Comparison of ENCODE assay signal across 23 cellular contexts in the genomic region with DNA sequence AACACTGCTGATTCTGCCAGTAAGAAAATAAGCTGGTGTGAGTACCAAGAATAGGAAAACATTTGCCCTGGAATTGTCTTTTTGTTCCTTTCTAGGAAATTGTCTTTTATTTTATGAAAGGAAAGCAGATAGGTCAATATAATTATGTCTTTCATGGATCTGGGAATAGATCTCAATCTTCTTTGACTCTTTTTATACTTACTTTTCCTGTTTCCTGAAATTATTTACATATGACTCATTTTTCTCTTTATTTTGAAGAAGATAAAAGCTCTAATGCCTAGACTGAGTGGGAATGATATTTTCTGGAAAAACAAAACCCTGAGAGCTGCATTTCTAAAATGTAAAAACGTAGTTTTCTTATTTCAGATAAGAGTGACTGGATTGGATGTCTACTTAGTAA.
"Had no signal": no experiment of that assay in that cellular context is flagged by ENCODE, and none has a peak within 500 bp of the region (broad histone marks: within the 10 kb centered on the region; RNA-seq: fewer than 3 reads in every experiment).

No MANE protein-coding gene starts in this region.

- DNase-seq: activated CD4-positive, alpha-beta T cell treated with anti-CD3 and anti-CD28 coated beads, Interleukin-2, amount 10 ng/mL, durations not matched to agents 24 days and 14 days; activated CD8-positive, alpha-beta T cell treated with anti-CD3 and anti-CD28 coated beads for 36 hours; activated naive CD4-positive, alpha-beta T cell treated with anti-CD3 and anti-CD28 coated beads for 36 hours; activated T-cell treated with anti-CD3 and anti-CD28 coated beads, Interleukin-2, amount 50 U/mL, for 1 hour; anterior cingulate cortex; cortex of kidney; effector memory CD4-positive, alpha-beta T cell; glutamatergic neuron; hippocampal formation; islet precursor cell; left colon; lower lobe of right lung; stimulated activated CD4-positive, alpha-beta T cell treated with anti-CD3 and anti-CD28 coated beads, Interleukin-12 subunit alpha, Interleukin-12 subunit beta, amount 100 ng/mL, for 4 hours; stimulated activated CD4-positive, alpha-beta T cell treated with anti-CD3 and anti-CD28 coated beads, Interleukin-1b, Interleukin-23, amount 100 ng/mL, for 48 hours; stimulated activated CD8-positive, alpha-beta memory T cell treated with anti-CD3 and anti-CD28 coated beads, Interleukin-4, amount 100 ng/mL, for 48 hours; stimulated activated naive CD4-positive, alpha-beta T cell; T1000; thyroid gland; uterus had no signal

- H3K4me1 Mint-ChIP-seq: activated CD4-positive, alpha-beta T cell treated with anti-CD3 and anti-CD28 coated beads, Interleukin-2, amount 10 ng/mL, durations not matched to agents 24 days and 14 days; mesothelial cell of epicardium; nephron had no signal

- H3K9me3 Mint-ChIP-seq: activated CD4-positive, alpha-beta T cell treated with anti-CD3 and anti-CD28 coated beads, Interleukin-2, amount 10 ng/mL, durations not matched to agents 24 days and 14 days; activated CD8-positive, alpha-beta T cell treated with anti-CD3 and anti-CD28 coated beads for 36 hours; activated naive CD4-positive, alpha-beta T cell treated with anti-CD3 and anti-CD28 coated beads for 36 hours; activated T-helper 2 cell treated with anti-CD3 and anti-CD28 coated beads, Interferon-gamma antibody, Interleukin-2, Interleukin-4, amounts not matched to agents 10 μg/mL and 5 μg/mL and 100 μg/mL, durations not matched to agents 14 hours and 24 hours and 36 hours; nephron had no signal

- H3K27ac ChIP-seq: foreskin keratinocyte, lower lobe of right lung, thyroid gland, uterus had no signal

- H3K27me3 Mint-ChIP-seq: activated CD4-positive, alpha-beta T cell treated with anti-CD3 and anti-CD28 coated beads, Interleukin-2, amount 10 ng/mL, durations not matched to agents 24 days and 14 days; activated CD8-positive, alpha-beta T cell treated with anti-CD3 and anti-CD28 coated beads for 36 hours had no signal

- H3K36me3 ChIP-seq: lower lobe of right lung, thyroid gland, uterus had no signal

- H3K9me3 ChIP-seq: lower lobe of right lung, thyroid gland, uterus had no signal

- H3K4me3 Mint-ChIP-seq: activated CD4-positive, alpha-beta T cell treated with anti-CD3 and anti-CD28 coated beads, Interleukin-2, amount 10 ng/mL, durations not matched to agents 24 days and 14 days; activated CD8-positive, alpha-beta T cell treated with anti-CD3 and anti-CD28 coated beads for 36 hours; activated naive CD4-positive, alpha-beta T cell treated with anti-CD3 and anti-CD28 coated beads for 36 hours; mesothelial cell of epicardium; nephron had no signal

- H3K27ac Mint-ChIP-seq: activated CD4-positive, alpha-beta T cell treated with anti-CD3 and anti-CD28 coated beads, Interleukin-2, amount 10 ng/mL, durations not matched to agents 24 days and 14 days; activated CD8-positive, alpha-beta T cell treated with anti-CD3 and anti-CD28 coated beads for 36 hours; activated naive CD4-positive, alpha-beta T cell treated with anti-CD3 and anti-CD28 coated beads for 36 hours; activated T-helper 2 cell treated with anti-CD3 and anti-CD28 coated beads, Interferon-gamma antibody, Interleukin-2, Interleukin-4, amounts not matched to agents 10 μg/mL and 5 μg/mL and 100 μg/mL, durations not matched to agents 14 hours and 24 hours and 36 hours; mesothelial cell of epicardium; nephron had no signal

- H3K27me3 ChIP-seq: foreskin keratinocyte, thyroid gland, uterus had no signal

- H3K4me3 ChIP-seq: lower lobe of right lung, thyroid gland, uterus had no signal

- ATAC-seq: activated CD8-positive, alpha-beta T cell treated with anti-CD3 and anti-CD28 coated beads for 36 hours; left colon; lower lobe of right lung had no signal

- H3K4me1 ChIP-seq: lower lobe of right lung, thyroid gland, uterus had no signal
